8 cellular contexts compared by ENCODE assay signal in the genomic region with DNA sequence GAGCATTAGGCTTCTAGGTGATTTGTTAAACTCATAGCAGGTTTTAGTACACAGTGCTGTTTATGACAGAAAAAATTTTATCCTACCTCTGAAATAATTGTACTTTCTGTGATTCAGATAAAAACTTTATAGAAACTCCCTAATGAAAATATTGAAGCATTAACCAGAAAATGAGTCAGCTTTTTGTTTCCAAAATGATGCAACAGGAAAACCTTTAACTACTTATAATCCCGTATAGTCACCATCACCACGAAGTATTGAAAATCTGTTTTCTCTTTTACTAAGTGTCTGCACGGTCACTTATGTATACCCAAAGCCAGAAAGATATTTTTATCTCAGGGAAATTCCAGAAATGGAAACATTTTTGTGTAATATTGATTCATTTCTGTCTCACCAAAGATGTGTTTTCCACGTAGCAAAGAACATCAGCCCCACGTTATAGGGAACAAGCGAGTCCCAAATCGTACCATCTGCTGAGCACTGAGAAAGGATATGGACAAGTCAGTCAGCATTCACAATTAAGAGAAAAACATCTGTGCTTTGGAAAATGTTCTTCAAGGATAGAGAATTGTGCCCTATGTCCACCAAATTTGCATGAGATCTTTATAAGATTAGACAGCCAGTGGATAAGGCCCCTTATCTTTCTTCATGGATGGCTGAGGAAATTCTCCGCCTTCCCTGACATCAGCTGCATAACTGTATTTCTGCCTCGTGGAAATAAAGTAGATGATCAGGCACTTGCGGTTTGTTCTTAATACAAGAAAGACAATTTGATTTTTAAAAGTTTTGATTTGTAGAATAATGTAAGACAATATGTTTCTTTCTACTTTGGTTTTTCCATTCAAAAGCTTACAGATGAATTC. TPM values are rescaled to one million over a fixed set of nuclear protein-coding genes. Genes with fewer than 3 reads are reported as not detected.
A peak's percentile ranks its signal among the peaks of the same experiment; 100 is the strongest.
DNase-seq lines count a peak whose midpoint lies in the region; ATAC-seq, FAIRE-seq and TF ChIP-seq lines count a peak whose summit lies in the region.

No MANE protein-coding gene starts in this region.

- DNase-seq in GM04503 (ENCODE audit: low read depth) (peak; percentile 68), K562 (ENCODE audit: extremely low read depth in 1 of 4, low spot score in 3 of 4) (no peak), NCI-H1092 treated with DMSO at 0.1 percent for 48 hours (lab: John Stamatoyannopoulos, UW) (no peak), MM.1S (no peak), COLO668 (lab: John Stamatoyannopoulos, UW; ENCODE audit: unreplicated experiment) (no peak)

- H3K9me3 ChIP-seq in K562 (replicated peaks; ENCODE audit: control insufficient read depth, insufficient read depth, low read depth, low read length): no peaks in the 10 kb centered on the region
- H3K9me3 ChIP-seq in MM.1S (replicated peaks; ENCODE audit: insufficient read depth, low read length): no peaks in the 10 kb centered on the region

- peaks cover 87% of the 10 kb centered on the region for H3K4me1 Mint-ChIP-seq in stimulated activated naive CD8-positive, alpha-beta T cell treated with anti-CD3 and anti-CD28 coated beads, Interleukin-15, Interleukin-2, amounts not matched to agents 100 ng/mL and 50 ng/mL, for 24 hours (ENCODE audit: low read depth)

- TF ChIP-seq POLR2A in K562 (conservative IDR thresholded peaks at IDR 0.05): no peak

- H2AFZ ChIP-seq in K562 (ENCODE audit: low read depth, low read length): no peak overlapping the region
- H2AFZ ChIP-seq in MM.1S (ENCODE audit: low read length): no peak overlapping the region

- H3K9ac ChIP-seq in K562 (ENCODE audit: insufficient read depth in 1 of 2, low read depth in 2 of 2, low read length in 2 of 2): no peak overlapping the region
- H3K9ac ChIP-seq in MM.1S (ENCODE audit: low read length): no peak overlapping the region

- 0 out of 2 replicates have a peak, but pooled peaks cover 4% of the 10 kb centered on the region for H3F3A ChIP-seq in MM.1S (ENCODE audit: insufficient read depth, low read length)

- H3K4me2 ChIP-seq in K562 (ENCODE audit: insufficient read depth, low read length): no peak overlapping the region
- H3K4me2 ChIP-seq in MM.1S (ENCODE audit: low read depth, low read length): no peak overlapping the region

- intact Hi-C loops in K562 (cut with micrococcal nuclease): no loop called here

- no peaks in the 10 kb centered on the region for H3K9me1 ChIP-seq in K562 (ENCODE audit: control insufficient read depth, insufficient read depth, low read length)

- H4K20me1 ChIP-seq in K562 (replicated peaks; ENCODE audit: control insufficient read depth, insufficient read depth, low read length) (no peaks in the 10 kb centered on the region), MM.1S (ENCODE audit: insufficient read depth, low read length) (no peaks in the 10 kb centered on the region; the same call in 1 of the 2 replicates)

- no peak for FAIRE-seq in K562 (lab: Jason Lieb, UNC)

- TF ChIP-seq RAD21 in K562 (CRISPR knock-in tag; conservative IDR thresholded peaks at IDR 0.05 in 1 of 2, IDR thresholded peaks at IDR 0.05 in 1 of 2): no peak

- CTCF ChIA-PET in K562 (lab: Yijun Ruan, JAX; ENCODE audit: low intra/inter-chr PET ratio): no interaction called here

- H3K4me3 Mint-ChIP-seq in stimulated activated naive CD8-positive, alpha-beta T cell treated with anti-CD3 and anti-CD28 coated beads, Interleukin-15, Interleukin-2, amounts not matched to agents 100 ng/mL and 50 ng/mL, for 24 hours: peak overlapping the region; percentile 68

- H3K27ac ChIP-seq in K562 (ENCODE audit: extremely low read depth, low read depth, low read length) (no peak overlapping the region), MM.1S (ENCODE audit: low read length) (no peak overlapping the region)

- POLR2A ChIA-PET in K562 (lab: Yijun Ruan, JAX): interaction anchor here (1.0 kb wide), 1 partner anchor 11 kb away, joined by 3 read pairs; no protein-coding TSS in a partner anchor

- no peak overlapping the region for H3K4me3 ChIP-seq in K562
- H3K4me3 ChIP-seq in MM.1S (ENCODE audit: low read length): no peak overlapping the region

- no peaks in the 10 kb centered on the region for H3K9me3 Mint-ChIP-seq in stimulated activated naive CD8-positive, alpha-beta T cell treated with anti-CD3 and anti-CD28 coated beads, Interleukin-15, Interleukin-2, amounts not matched to agents 100 ng/mL and 50 ng/mL, for 24 hours

- H3K9me2 ChIP-seq in MM.1S (replicated peaks; ENCODE audit: insufficient read depth, low read length): no peaks in the 10 kb centered on the region

- peak overlapping the region; percentile 97 for H3K27ac Mint-ChIP-seq in stimulated activated naive CD8-positive, alpha-beta T cell treated with anti-CD3 and anti-CD28 coated beads, Interleukin-15, Interleukin-2, amounts not matched to agents 100 ng/mL and 50 ng/mL, for 24 hours

- H3K79me2 ChIP-seq in K562 (ENCODE audit: control insufficient read depth, insufficient read depth, low read length): no peaks in the 10 kb centered on the region
- peaks cover 25% of the 10 kb centered on the region for H3K79me2 ChIP-seq in MM.1S (ENCODE audit: low read length)

- ATAC-seq in GM21423 (IDR thresholded peaks at IDR 0.05; ENCODE audit: unreplicated experiment): peak; percentile 48
- ATAC-seq in HG03575 (IDR thresholded peaks at IDR 0.05; ENCODE audit: extremely low read depth, insufficient number of reproducible peaks, low FRiP score, unreplicated experiment): peak; percentile 54
- no peak for ATAC-seq in K562

- no peaks in the 10 kb centered on the region for H3K27me3 Mint-ChIP-seq in stimulated activated naive CD8-positive, alpha-beta T cell treated with anti-CD3 and anti-CD28 coated beads, Interleukin-15, Interleukin-2, amounts not matched to agents 100 ng/mL and 50 ng/mL, for 24 hours

- H3K4me1 ChIP-seq in K562 (replicated peaks in 1 of 2; ENCODE audit: control insufficient read depth in 2 of 2, insufficient read depth in 2 of 2, low read length in 2 of 2) (peaks cover 0 to 25% of the 10 kb centered on the region in 2 experiments; a peak in 3 of 5 replicates), MM.1S (ENCODE audit: low read length) (no peaks in the 10 kb centered on the region)

- H3K36me3 ChIP-seq in K562 (ENCODE audit: control insufficient read depth, insufficient read depth, low read length): peaks cover 15% of the 10 kb centered on the region
- peaks cover 9% of the 10 kb centered on the region for H3K36me3 ChIP-seq in MM.1S (replicated peaks; ENCODE audit: insufficient read depth, low read length)

- in situ Hi-C loops in K562 (cut with MboI): no loop called here

- peaks cover 49% of the 10 kb centered on the region for H3K36me3 Mint-ChIP-seq in stimulated activated naive CD8-positive, alpha-beta T cell treated with anti-CD3 and anti-CD28 coated beads, Interleukin-15, Interleukin-2, amounts not matched to agents 100 ng/mL and 50 ng/mL, for 24 hours (ENCODE audit: low read depth)

- BruUV-seq in K562 (replicated peaks; lab: Mats Ljungman, UMichigan): no TSS peak

- TF ChIP-seq EP300 in K562 (IDR thresholded peaks at IDR 0.05; ENCODE audit: low read length): no peak

- no peak for TF ChIP-seq CTCF in K562 (IDR thresholded peaks at IDR 0.05 in 2 of 3, conservative IDR thresholded peaks at IDR 0.05 in 1 of 3; ENCODE audit: insufficient read depth in 2 of 3, low read depth in 1 of 3, low read length in 3 of 3)
- TF ChIP-seq CTCF in MM.1S (IDR thresholded peaks at IDR 0.05; ENCODE audit: low read length): no peak

- WGBS in K562 (ENCODE audit: insufficient coverage, low coverage, missing lambda C conversion rate): 55% methylated on average over 10 of the region's 10 CpGs

- H3K27me3 ChIP-seq in K562 (ENCODE audit: control insufficient read depth in 2 of 2, insufficient read depth in 2 of 2, low read length in 2 of 2) (no peaks in the 10 kb centered on the region), MM.1S (replicated peaks; ENCODE audit: insufficient read depth, low read length) (no peaks in the 10 kb centered on the region)

RNA-seq across cellular contexts. Expression of a gene that starts 41.9 kb away (rescaled TPM):
- total RNA-seq in K562 (2011; cell fraction: chromatin; rRNA removed; ENCODE audit: low replicate concordance): 10.6 and 20.5 TPM in 2 replicates
- total RNA-seq in K562 (2011; cell fraction: nucleolus; rRNA removed): 7.8 and 9.0 TPM in 2 replicates
- 12.6 and 24.7 TPM in 2 replicates for total RNA-seq in K562 (2011; cell fraction: nucleoplasm; rRNA removed)
- total RNA-seq in K562 (2014; rRNA removed) (42.0 and 46.0 TPM in 2 replicates), K562 (2014; rRNA removed; fragmentation: Illumina TruSeq; extraction: Trizol) (38.5 and 47.4 TPM in 2 replicates), K562 (2015; rRNA removed; fragmentation: Illumina TruSeq; extraction: Trizol) (44.8 and 47.0 TPM in 2 replicates), K562 (2021) (33.6 and 36.7 TPM in 2 replicates)
- polyA plus RNA-seq in K562 (2011; rRNA removed) (44.6 and 52.2 TPM in 2 replicates), K562 (2014; fragmentation: Illumina TruSeq; extraction: Trizol) (49.3 and 57.3 TPM in 2 replicates), K562 (2014; fragmentation: Nextera tagmentation; extraction: Ambion mirVana) (10 to 100 TPM; 29.9 to 34.3 TPM), K562 (2014; rRNA removed) (35.8 and 47.6 TPM in 2 replicates)
- polyA plus RNA-seq in K562 (2011; cell fraction: cytosol; rRNA removed): 35.0 and 41.8 TPM in 2 replicates
- 20.2 and 24.7 TPM in 2 replicates for polyA plus RNA-seq in K562 (2011; cell fraction: nucleus; rRNA removed)
- polyA plus RNA-seq in K562 (2012): 37.7 and 53.3 TPM in 2 replicates
- polyA minus RNA-seq in K562 (2011; rRNA and poly(A)+ RNA removed): 45.1 and 60.6 TPM in 2 replicates
- 38.1 and 47.6 TPM in 2 replicates for polyA minus RNA-seq in K562 (2011; cell fraction: cytosol; rRNA and poly(A)+ RNA removed)
- 9.3 and 20.3 TPM in 2 replicates for polyA minus RNA-seq in K562 (2011; cell fraction: nucleus; rRNA and poly(A)+ RNA removed)

RNA-seq across cellular contexts. Expression of a gene that starts 54.5 kb away (rescaled TPM):
- 60.9 and 67.5 TPM in 2 replicates for total RNA-seq in K562 (2011; cell fraction: chromatin; rRNA removed; ENCODE audit: low replicate concordance)
- 23.5 and 28.4 TPM in 2 replicates for total RNA-seq in K562 (2011; cell fraction: nucleolus; rRNA removed)
- 32.8 and 46.1 TPM in 2 replicates for total RNA-seq in K562 (2011; cell fraction: nucleoplasm; rRNA removed)
- total RNA-seq in K562 (2014; rRNA removed) (82.1 and 120 TPM in 2 replicates), K562 (2014; rRNA removed; fragmentation: Illumina TruSeq; extraction: Trizol) (108 and 110 TPM in 2 replicates), K562 (2015; rRNA removed; fragmentation: Illumina TruSeq; extraction: Trizol) (91.4 and 94.6 TPM in 2 replicates), K562 (2021) (109 and 114 TPM in 2 replicates)
- polyA plus RNA-seq in K562 (2011; rRNA removed) (157 and 187 TPM in 2 replicates), K562 (2014; fragmentation: Illumina TruSeq; extraction: Trizol) (95.4 and 119 TPM in 2 replicates), K562 (2014; fragmentation: Nextera tagmentation; extraction: Ambion mirVana) (10 to 100 TPM; 50.6 to 60.9 TPM), K562 (2014; rRNA removed) (72.5 and 76.2 TPM in 2 replicates)
- polyA plus RNA-seq in K562 (2011; cell fraction: cytosol; rRNA removed): 64.0 and 120 TPM in 2 replicates
- polyA plus RNA-seq in K562 (2011; cell fraction: nucleus; rRNA removed): 85.1 and 121 TPM in 2 replicates
- 93.3 and 132 TPM in 2 replicates for polyA plus RNA-seq in K562 (2012)
- polyA minus RNA-seq in K562 (2011; rRNA and poly(A)+ RNA removed): 200 and 211 TPM in 2 replicates
- polyA minus RNA-seq in K562 (2011; cell fraction: cytosol; rRNA and poly(A)+ RNA removed): 69.9 and 88.9 TPM in 2 replicates
- 47.1 and 79.5 TPM in 2 replicates for polyA minus RNA-seq in K562 (2011; cell fraction: nucleus; rRNA and poly(A)+ RNA removed)
